In the genomic region with DNA sequence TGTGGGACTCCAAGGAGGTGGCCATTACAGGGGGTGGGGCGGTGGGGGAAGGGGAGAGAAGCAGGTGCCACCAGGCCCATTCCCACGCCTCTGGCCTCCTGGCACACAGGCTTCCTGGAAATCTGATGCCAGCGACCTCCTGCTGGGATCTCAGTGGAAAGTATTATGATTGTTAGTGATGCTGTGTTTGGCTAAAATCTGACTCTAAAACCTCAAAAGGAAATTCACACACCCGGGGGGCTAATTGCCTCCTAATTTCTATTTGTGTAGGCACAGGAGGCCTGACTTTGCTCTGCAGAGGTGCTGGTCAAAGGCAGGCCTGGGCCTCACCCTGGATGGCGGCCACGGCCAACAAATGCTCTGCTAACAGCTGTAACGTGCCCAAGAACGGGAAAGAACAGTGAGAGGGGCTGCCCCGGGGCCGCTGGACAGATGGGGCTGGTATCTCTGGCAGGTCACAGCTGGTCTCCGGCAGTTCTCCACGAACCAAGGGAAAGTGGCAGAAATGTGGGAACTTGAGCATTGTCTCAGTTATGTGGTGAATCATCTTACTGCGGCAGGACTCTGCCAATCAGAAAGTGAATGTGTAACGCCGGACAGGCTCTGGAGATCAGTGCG, we compare ENCODE assay signal across 1 cellular context.
TF ChIP-seq lines count a peak whose summit lies in the region.

No MANE protein-coding gene starts in this region.

TF ChIP-seq in HEK293, 187 proteins besides CTCF, POLR2A, EP300 and RAD21 (continued from another document):
- TF ChIP-seq REST (tag by site-specific recombination; IDR thresholded peaks at IDR 0.05) (0 out of 2 replicates have a peak, but pooled peaks have one; percentile 12), ZNF391 (tag by site-specific recombination; IDR thresholded peaks at IDR 0.05; ENCODE audit: borderline replicate concordance, low read depth) (no peak), PATZ1 (tag by site-specific recombination; IDR thresholded peaks at IDR 0.05) (peak; percentile 35), ZNF473 (tag by site-specific recombination; IDR thresholded peaks at IDR 0.05) (no peak), GLI4 (tag by site-specific recombination; IDR thresholded peaks at IDR 0.05) (no peak), OSR2 (tag by site-specific recombination; IDR thresholded peaks at IDR 0.05) (peak; percentile 48; the same call in 1 of the 2 replicates), ZNF138 (tag by site-specific recombination; IDR thresholded peaks at IDR 0.05; ENCODE audit: borderline replicate concordance) (no peak), ZIC2 (tag by site-specific recombination; IDR thresholded peaks at IDR 0.05) (peak; percentile 96), ZNF488 (tag by site-specific recombination; IDR thresholded peaks at IDR 0.05) (0 out of 2 replicates have a peak, but pooled peaks have one; percentile 27), ZNF624 (tag by site-specific recombination; IDR thresholded peaks at IDR 0.05) (no peak), GLI2 (tag by site-specific recombination; IDR thresholded peaks at IDR 0.05; ENCODE audit: borderline replicate concordance, low read depth) (peak; percentile 8; the same call in 1 of the 2 replicates), GFI1B (tag by site-specific recombination; IDR thresholded peaks at IDR 0.05) (0 out of 2 replicates have a peak, but pooled peaks have one; percentile 47), ZNF660 (tag by site-specific recombination; IDR thresholded peaks at IDR 0.05) (peak; percentile 27; the same call in 1 of the 2 replicates), TRIM28 (IDR thresholded peaks at IDR 0.05; ENCODE audit: borderline replicate concordance, low read length) (no peak), ZNF23 (tag by site-specific recombination; IDR thresholded peaks at IDR 0.05; ENCODE audit: borderline replicate concordance) (no peak), PRDM1 (tag by site-specific recombination; IDR thresholded peaks at IDR 0.05) (peak; percentile 76), MYNN (tag by site-specific recombination; IDR thresholded peaks at IDR 0.05; ENCODE audit: borderline replicate concordance) (no peak), TCF7L2 (IDR thresholded peaks at IDR 0.05; ENCODE audit: borderline replicate concordance, low read depth, low read length) (no peak), ZNF211 (tag by site-specific recombination; IDR thresholded peaks at IDR 0.05; ENCODE audit: low read depth) (no peak), ZNF596 (tag by site-specific recombination; IDR thresholded peaks at IDR 0.05) (no peak), ZBTB8A (tag by site-specific recombination; IDR thresholded peaks at IDR 0.05) (no peak), ZNF292 (tag by site-specific recombination; IDR thresholded peaks at IDR 0.05; ENCODE audit: borderline replicate concordance, low read depth) (no peak), ZNF600 (tag by site-specific recombination; IDR thresholded peaks at IDR 0.05) (peak; percentile 40), FEZF1 (tag by site-specific recombination; IDR thresholded peaks at IDR 0.05) (peak; percentile 57; the same call in 1 of the 2 replicates), ZNF423 (tag by site-specific recombination; IDR thresholded peaks at IDR 0.05) (peak; percentile 71), HOXA7 (CRISPR knock-in tag; IDR thresholded peaks at IDR 0.05; ENCODE audit: borderline replicate concordance) (no peak)
- TF ChIP-seq, protein P1, sequence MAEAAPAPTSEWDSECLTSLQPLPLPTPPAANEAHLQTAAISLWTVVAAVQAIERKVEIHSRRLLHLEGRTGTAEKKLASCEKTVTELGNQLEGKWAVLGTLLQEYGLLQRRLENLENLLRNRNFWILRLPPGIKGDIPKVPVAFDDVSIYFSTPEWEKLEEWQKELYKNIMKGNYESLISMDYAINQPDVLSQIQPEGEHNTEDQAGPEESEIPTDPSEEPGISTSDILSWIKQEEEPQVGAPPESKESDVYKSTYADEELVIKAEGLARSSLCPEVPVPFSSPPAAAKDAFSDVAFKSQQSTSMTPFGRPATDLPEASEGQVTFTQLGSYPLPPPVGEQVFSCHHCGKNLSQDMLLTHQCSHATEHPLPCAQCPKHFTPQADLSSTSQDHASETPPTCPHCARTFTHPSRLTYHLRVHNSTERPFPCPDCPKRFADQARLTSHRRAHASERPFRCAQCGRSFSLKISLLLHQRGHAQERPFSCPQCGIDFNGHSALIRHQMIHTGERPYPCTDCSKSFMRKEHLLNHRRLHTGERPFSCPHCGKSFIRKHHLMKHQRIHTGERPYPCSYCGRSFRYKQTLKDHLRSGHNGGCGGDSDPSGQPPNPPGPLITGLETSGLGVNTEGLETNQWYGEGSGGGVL (tag by site-specific recombination; IDR thresholded peaks at IDR 0.05), result peak; percentile 65
- TF ChIP-seq, protein P2, sequence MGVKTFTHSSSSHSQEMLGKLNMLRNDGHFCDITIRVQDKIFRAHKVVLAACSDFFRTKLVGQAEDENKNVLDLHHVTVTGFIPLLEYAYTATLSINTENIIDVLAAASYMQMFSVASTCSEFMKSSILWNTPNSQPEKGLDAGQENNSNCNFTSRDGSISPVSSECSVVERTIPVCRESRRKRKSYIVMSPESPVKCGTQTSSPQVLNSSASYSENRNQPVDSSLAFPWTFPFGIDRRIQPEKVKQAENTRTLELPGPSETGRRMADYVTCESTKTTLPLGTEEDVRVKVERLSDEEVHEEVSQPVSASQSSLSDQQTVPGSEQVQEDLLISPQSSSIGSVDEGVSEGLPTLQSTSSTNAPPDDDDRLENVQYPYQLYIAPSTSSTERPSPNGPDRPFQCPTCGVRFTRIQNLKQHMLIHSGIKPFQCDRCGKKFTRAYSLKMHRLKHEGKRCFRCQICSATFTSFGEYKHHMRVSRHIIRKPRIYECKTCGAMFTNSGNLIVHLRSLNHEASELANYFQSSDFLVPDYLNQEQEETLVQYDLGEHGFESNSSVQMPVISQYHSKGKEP (tag by site-specific recombination; IDR thresholded peaks at IDR 0.05), result peak; percentile 15; the same call in 1 of the 2 replicates
- TF ChIP-seq, protein P3, sequence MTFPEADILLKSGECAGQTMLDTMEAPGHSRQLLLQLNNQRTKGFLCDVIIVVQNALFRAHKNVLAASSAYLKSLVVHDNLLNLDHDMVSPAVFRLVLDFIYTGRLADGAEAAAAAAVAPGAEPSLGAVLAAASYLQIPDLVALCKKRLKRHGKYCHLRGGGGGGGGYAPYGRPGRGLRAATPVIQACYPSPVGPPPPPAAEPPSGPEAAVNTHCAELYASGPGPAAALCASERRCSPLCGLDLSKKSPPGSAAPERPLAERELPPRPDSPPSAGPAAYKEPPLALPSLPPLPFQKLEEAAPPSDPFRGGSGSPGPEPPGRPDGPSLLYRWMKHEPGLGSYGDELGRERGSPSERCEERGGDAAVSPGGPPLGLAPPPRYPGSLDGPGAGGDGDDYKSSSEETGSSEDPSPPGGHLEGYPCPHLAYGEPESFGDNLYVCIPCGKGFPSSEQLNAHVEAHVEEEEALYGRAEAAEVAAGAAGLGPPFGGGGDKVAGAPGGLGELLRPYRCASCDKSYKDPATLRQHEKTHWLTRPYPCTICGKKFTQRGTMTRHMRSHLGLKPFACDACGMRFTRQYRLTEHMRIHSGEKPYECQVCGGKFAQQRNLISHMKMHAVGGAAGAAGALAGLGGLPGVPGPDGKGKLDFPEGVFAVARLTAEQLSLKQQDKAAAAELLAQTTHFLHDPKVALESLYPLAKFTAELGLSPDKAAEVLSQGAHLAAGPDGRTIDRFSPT (tag by site-specific recombination; IDR thresholded peaks at IDR 0.05), result no peak
- TF ChIP-seq, protein P4, sequence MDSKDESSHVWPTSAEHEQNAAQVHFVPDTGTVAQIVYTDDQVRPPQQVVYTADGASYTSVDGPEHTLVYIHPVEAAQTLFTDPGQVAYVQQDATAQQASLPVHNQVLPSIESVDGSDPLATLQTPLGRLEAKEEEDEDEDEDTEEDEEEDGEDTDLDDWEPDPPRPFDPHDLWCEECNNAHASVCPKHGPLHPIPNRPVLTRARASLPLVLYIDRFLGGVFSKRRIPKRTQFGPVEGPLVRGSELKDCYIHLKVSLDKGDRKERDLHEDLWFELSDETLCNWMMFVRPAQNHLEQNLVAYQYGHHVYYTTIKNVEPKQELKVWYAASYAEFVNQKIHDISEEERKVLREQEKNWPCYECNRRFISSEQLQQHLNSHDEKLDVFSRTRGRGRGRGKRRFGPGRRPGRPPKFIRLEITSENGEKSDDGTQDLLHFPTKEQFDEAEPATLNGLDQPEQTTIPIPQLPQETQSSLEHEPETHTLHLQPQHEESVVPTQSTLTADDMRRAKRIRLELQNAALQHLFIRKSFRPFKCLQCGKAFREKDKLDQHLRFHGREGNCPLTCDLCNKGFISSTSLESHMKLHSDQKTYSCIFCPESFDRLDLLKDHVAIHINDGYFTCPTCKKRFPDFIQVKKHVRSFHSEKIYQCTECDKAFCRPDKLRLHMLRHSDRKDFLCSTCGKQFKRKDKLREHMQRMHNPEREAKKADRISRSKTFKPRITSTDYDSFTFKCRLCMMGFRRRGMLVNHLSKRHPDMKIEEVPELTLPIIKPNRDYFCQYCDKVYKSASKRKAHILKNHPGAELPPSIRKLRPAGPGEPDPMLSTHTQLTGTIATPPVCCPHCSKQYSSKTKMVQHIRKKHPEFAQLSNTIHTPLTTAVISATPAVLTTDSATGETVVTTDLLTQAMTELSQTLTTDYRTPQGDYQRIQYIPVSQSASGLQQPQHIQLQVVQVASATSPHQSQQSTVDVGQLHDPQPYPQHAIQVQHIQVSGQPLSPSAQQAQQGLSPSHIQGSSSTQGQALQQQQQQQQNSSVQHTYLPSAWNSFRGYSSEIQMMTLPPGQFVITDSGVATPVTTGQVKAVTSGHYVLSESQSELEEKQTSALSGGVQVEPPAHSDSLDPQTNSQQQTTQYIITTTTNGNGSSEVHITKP (tag by site-specific recombination; IDR thresholded peaks at IDR 0.05), result no peak
